11 cellular contexts compared by ENCODE assay signal in genomic region chr1:167723707-167724323, GRCh38. TPM values are rescaled to one million over a fixed set of nuclear protein-coding genes. Genes with fewer than 3 reads are reported as not detected.
DNase-seq lines count a peak whose midpoint lies in the region; ATAC-seq and TF ChIP-seq lines count a peak whose summit lies in the region.
"Had no signal": no experiment of that assay in that cellular context is flagged by ENCODE, and none has a peak within 500 bp of the region (broad histone marks: within the 10 kb centered on the region; RNA-seq: fewer than 3 reads in every experiment).

No MANE protein-coding gene starts in this region.

- H2AFZ ChIP-seq in fibroblast of lung (ENCODE audit: low read length), result no peak overlapping the region
- H2AFZ ChIP-seq in smooth muscle cell (ENCODE audit: low read depth), result no peak overlapping the region

- H3K4me1 ChIP-seq in Panc1 (ENCODE audit: control insufficient read depth, insufficient read depth, low read length), result peaks cover 10% of the 10 kb centered on the region
- H3K4me1 ChIP-seq in fibroblast of lung (ENCODE audit: control insufficient read depth, extremely low read depth, insufficient read depth, low read length), result peaks cover 2% of the 10 kb centered on the region
- peaks cover 43% of the 10 kb centered on the region for H3K4me1 ChIP-seq in smooth muscle cell (ENCODE audit: low read depth)
- peaks cover 17% of the 10 kb centered on the region for H3K4me1 ChIP-seq in foreskin keratinocyte

- CTCF ChIA-PET in Panc1 (lab: Charles Lee), result no interaction called here

- H3K36me3 Mint-ChIP-seq in T-helper 1 cell treated with Interleukin-12 subunit alpha and Interleukin-12 subunit beta and Interleukin-4 antibody, amounts not matched to agents 30 μg/mL and 1 μg/mL, for 36 hours (ENCODE audit: low read depth), result peaks cover 17% of the 10 kb centered on the region

- peaks cover 54% of the 10 kb centered on the region for H3K4me1 Mint-ChIP-seq in T-helper 1 cell treated with Interleukin-12 subunit alpha and Interleukin-12 subunit beta and Interleukin-4 antibody, amounts not matched to agents 30 μg/mL and 1 μg/mL, for 36 hours (ENCODE audit: low read depth)

- no peaks in the 10 kb centered on the region for H3K27me3 Mint-ChIP-seq in T-helper 1 cell treated with Interleukin-12 subunit alpha and Interleukin-12 subunit beta and Interleukin-4 antibody, amounts not matched to agents 30 μg/mL and 1 μg/mL, for 36 hours (ENCODE audit: low read depth)

- peak overlapping the region; percentile 88 for H3K4me2 ChIP-seq in fibroblast of lung (ENCODE audit: extremely low read depth, insufficient read depth, low read length)
- peak overlapping the region; percentile 95 for H3K4me2 ChIP-seq in smooth muscle cell

- H3K4me3 ChIP-seq in Panc1 (ENCODE audit: low read depth in 2 of 2, low read length in 2 of 2) (no peak overlapping the region), fibroblast of lung (replicated peaks in 1 of 4; ENCODE audit: control extremely low read depth in 1 of 4, insufficient read depth in 1 of 4, low read depth in 3 of 4, low read length in 4 of 4) (peak overlapping the region; percentile 71 to 88 (median 73)), smooth muscle cell (peak overlapping the region; percentile 95)
- H3K4me3 ChIP-seq: mucosa of descending colon had no signal

- POLR2A ChIA-PET in Panc1 (lab: Charles Lee), result no interaction called here

- H3K27ac Mint-ChIP-seq in T-helper 1 cell treated with Interleukin-12 subunit alpha and Interleukin-12 subunit beta and Interleukin-4 antibody, amounts not matched to agents 30 μg/mL and 1 μg/mL, for 36 hours, result no peak overlapping the region

- ATAC-seq in Panc1 (no peak), foreskin keratinocyte (no peak)
- ATAC-seq: mucosa of descending colon had no signal

- WGBS in smooth muscle cell (ENCODE audit: low lambda C conversion rate), result 72% methylated on average over 2 of the region's 2 CpGs

- H3K36me3 ChIP-seq in Panc1 (ENCODE audit: control insufficient read depth, insufficient read depth, low read length) (no peaks in the 10 kb centered on the region), fibroblast of lung (ENCODE audit: control insufficient read depth, insufficient read depth, low read length) (no peaks in the 10 kb centered on the region), smooth muscle cell (ENCODE audit: low read depth) (no peaks in the 10 kb centered on the region)

- H3K27ac ChIP-seq in Panc1 (ENCODE audit: low read length), result peak overlapping the region; percentile 80; the same call in 1 of the 2 replicates
- H3K27ac ChIP-seq in fibroblast of lung (ENCODE audit: insufficient read depth, low read length), result no peak overlapping the region
- H3K27ac ChIP-seq in smooth muscle cell (ENCODE audit: low read depth), result peak overlapping the region; percentile 90
- H3K27ac ChIP-seq in foreskin keratinocyte, result no peak overlapping the region

- DNase-seq in T-helper 1 cell, result no peak
- DNase-seq in Panc1 (ENCODE audit: low read depth, low spot score), result no peak
- DNase-seq in fibroblast of lung (ENCODE audit: low read depth in 2 of 2), result no peak
- DNase-seq in smooth muscle cell (lab: John Stamatoyannopoulos, UW; ENCODE audit: unreplicated experiment), result no peak
- no peak for DNase-seq in foreskin keratinocyte
- DNase-seq in COLO668 (lab: John Stamatoyannopoulos, UW; ENCODE audit: unreplicated experiment), result no peak
- DNase-seq in kidney tubule cell (ENCODE audit: low spot score), result no peak
- DNase-seq: MM.1S, SHP77 treated with DMSO at 0.1 percent for 48 hours had no signal

- H3K4me3 Mint-ChIP-seq in T-helper 1 cell treated with Interleukin-12 subunit alpha and Interleukin-12 subunit beta and Interleukin-4 antibody, amounts not matched to agents 30 μg/mL and 1 μg/mL, for 36 hours, result peak overlapping the region; percentile 4

- H4K20me1 ChIP-seq in fibroblast of lung (ENCODE audit: control insufficient read depth, extremely low read depth, insufficient read depth, low read length), result no peaks in the 10 kb centered on the region
- peaks cover 66% of the 10 kb centered on the region for H4K20me1 ChIP-seq in smooth muscle cell (ENCODE audit: low read depth)

- peaks cover 27% of the 10 kb centered on the region for H3F3A ChIP-seq in smooth muscle cell (ENCODE audit: low read depth)

- in situ Hi-C loops in Panc1 (cut with HindIII; ENCODE audit: low pct_unique_long_range_greater_than_20kb, low sequenced_read_pairs), result no loop called here

- H3K9ac ChIP-seq in fibroblast of lung (ENCODE audit: insufficient read depth, low read length) (no peak overlapping the region), smooth muscle cell (ENCODE audit: low read depth) (peak overlapping the region; percentile 82)

- no peaks in the 10 kb centered on the region for H3K9me3 Mint-ChIP-seq in T-helper 1 cell treated with Interleukin-12 subunit alpha and Interleukin-12 subunit beta and Interleukin-4 antibody, amounts not matched to agents 30 μg/mL and 1 μg/mL, for 36 hours

- H3K27me3 ChIP-seq in Panc1 (ENCODE audit: control insufficient read depth, insufficient read depth, low read length) (no peaks in the 10 kb centered on the region), fibroblast of lung (ENCODE audit: control insufficient read depth, insufficient read depth, low read length) (no peaks in the 10 kb centered on the region), smooth muscle cell (ENCODE audit: low read depth) (no peaks in the 10 kb centered on the region), foreskin keratinocyte (no peaks in the 10 kb centered on the region)

- TF ChIP-seq CTCF in Panc1 (IDR thresholded peaks at IDR 0.05) (no peak), fibroblast of lung (conservative IDR thresholded peaks at IDR 0.05 in 1 of 2, IDR thresholded peaks at IDR 0.05 in 1 of 2; ENCODE audit: low read depth in 1 of 2, low read length in 2 of 2) (no peak), smooth muscle cell (IDR thresholded peaks at IDR 0.05; ENCODE audit: borderline replicate concordance, insufficient read depth, poor library complexity, severe bottlenecking) (no peak), foreskin keratinocyte (conservative IDR thresholded peaks at IDR 0.05) (no peak)

- intact Hi-C loops in Panc1 (cut with micrococcal nuclease; ENCODE audit: unreplicated experiment), result loop anchor here (5.0 kb wide), 1 partner anchor 203 kb away; no protein-coding TSS in a partner anchor

- BruUV-seq in Panc1 (replicated peaks; lab: Mats Ljungman, UMichigan), result no TSS peak

- H3K79me2 ChIP-seq in fibroblast of lung (ENCODE audit: control insufficient read depth, insufficient read depth, low read length) (peaks cover 59% of the 10 kb centered on the region), smooth muscle cell (ENCODE audit: low read depth) (peaks cover 71% of the 10 kb centered on the region)

- H3K9me3 ChIP-seq in Panc1 (ENCODE audit: control insufficient read depth, insufficient read depth, low read depth, low read length) (no peaks in the 10 kb centered on the region), fibroblast of lung (ENCODE audit: control insufficient read depth, insufficient read depth, low read depth, low read length) (no peaks in the 10 kb centered on the region), smooth muscle cell (replicated peaks; ENCODE audit: low read depth) (no peaks in the 10 kb centered on the region)
- H3K9me3 ChIP-seq: mucosa of descending colon had no signal

RNA-seq across cellular contexts. Expression of gene MPZL1, which starts 2.0 kb away (rescaled TPM):
- total RNA-seq in Panc1 (2021; ENCODE audit: unreplicated experiment) (72.0 TPM), fibroblast of lung (81.4 and 86.8 TPM in 2 replicates), smooth muscle cell (250 and 264 TPM in 2 replicates), foreskin keratinocyte (125 TPM in 2 replicates)
- 39.0 TPM for polyA plus RNA-seq in Panc1 (2012; ENCODE audit: insufficient read length)
- polyA plus RNA-seq in fibroblast of lung (105 and 158 TPM in 2 replicates), smooth muscle cell (276 and 303 TPM in 2 replicates), foreskin keratinocyte (71.4 and 86.1 TPM in 2 replicates)
- polyA plus RNA-seq in fibroblast of lung (2012), result 93.6 and 132 TPM in 2 replicates
- polyA minus RNA-seq in fibroblast of lung (ENCODE audit: low replicate concordance), result 43.0 and 45.3 TPM in 2 replicates

Comparison
In these comparisons a context has a peak if more than half of its experiments do, and no peak if none do; other contexts are left out.
1. H3K27ac ChIP-seq: peak in Panc1 (single experiment) and smooth muscle cell (single experiment); none in fibroblast of lung (single experiment) and foreskin keratinocyte (single experiment).
2. H3K4me3 ChIP-seq: peak in fibroblast of lung (4 of 4) and smooth muscle cell (single experiment); none in Panc1 (0 of 2).